Comparison of ENCODE assay signal across 18 cellular contexts in the genomic region with DNA sequence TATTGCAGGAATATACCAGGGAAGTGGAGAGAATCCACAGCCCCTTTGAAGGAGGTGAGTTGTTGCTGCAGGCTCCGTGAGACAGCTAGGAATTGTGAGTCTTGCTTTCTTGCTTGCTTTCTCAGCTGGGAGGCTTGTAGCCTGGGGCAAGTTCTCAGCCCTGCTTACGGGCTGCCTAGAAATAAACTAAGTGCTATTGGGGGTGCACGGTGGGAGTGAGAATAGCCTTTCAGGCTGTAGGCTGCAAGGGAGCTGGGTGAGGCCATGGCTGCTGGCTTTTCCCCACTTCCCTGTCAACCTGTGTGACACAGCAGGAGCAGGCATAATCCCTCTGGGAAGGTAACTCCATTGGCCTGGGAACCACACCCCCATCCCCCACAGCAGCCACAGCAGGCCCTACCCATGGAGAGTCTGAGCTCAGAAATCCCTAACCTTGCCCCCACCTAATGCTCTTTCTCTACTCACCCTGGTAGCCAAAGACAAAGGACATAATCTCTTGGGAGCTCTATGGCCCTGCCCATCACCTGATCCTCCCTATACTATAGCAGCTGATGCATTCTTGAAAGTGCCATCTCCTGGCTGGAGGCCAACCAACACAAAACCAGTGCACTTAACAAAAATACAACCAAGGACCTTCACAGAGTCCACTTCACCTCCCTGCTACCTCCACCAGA.
DNase-seq lines count a peak whose midpoint lies in the region; ATAC-seq and TF ChIP-seq lines count a peak whose summit lies in the region.
"Had no signal": no experiment of that assay in that cellular context is flagged by ENCODE, and none has a peak within 500 bp of the region (broad histone marks: within the 10 kb centered on the region; RNA-seq: fewer than 3 reads in every experiment).

No MANE protein-coding gene starts in this region.

- H3K4me3 ChIP-seq in WERI-Rb-1 (ENCODE audit: low read depth, low read length) (no peak overlapping the region), gastrocnemius medialis (no peak overlapping the region)
- H3K4me3 ChIP-seq: K562, MG63 had no signal

- peaks cover 7% of the 10 kb centered on the region for H3K36me3 Mint-ChIP-seq in neural crest cell (ENCODE audit: low read depth)

- no peak for TF ChIP-seq CTCF in WERI-Rb-1 (IDR thresholded peaks at IDR 0.05; ENCODE audit: low read depth, low read length)
- TF ChIP-seq CTCF in neural crest cell (conservative IDR thresholded peaks at IDR 0.05): no peak
- no peak for TF ChIP-seq CTCF in gastrocnemius medialis (IDR thresholded peaks at IDR 0.05 in 4 of 5, conservative IDR thresholded peaks at IDR 0.05 in 1 of 5)

- ATAC-seq in HG02642 (IDR thresholded peaks at IDR 0.05; ENCODE audit: poor library complexity, unreplicated experiment): no peak
- no peak for ATAC-seq in GM21786 (IDR thresholded peaks at IDR 0.05; ENCODE audit: unreplicated experiment)
- no peak for ATAC-seq in gastrocnemius medialis
- ATAC-seq: K562, SK-N-SH treated with all-trans-retinoic acid at 6 μM for 48 hours had no signal

- H3K4me1 Mint-ChIP-seq in neural crest cell: peaks cover 15% of the 10 kb centered on the region

- in situ Hi-C loops in gastrocnemius medialis (cut with MboI; ENCODE audit: low sequenced_read_pairs in 4 of 4): no loop called here

- peaks cover 24% of the 10 kb centered on the region for H3K9me3 Mint-ChIP-seq in neural crest cell

- H3K27ac ChIP-seq in WERI-Rb-1 (no peak overlapping the region), gastrocnemius medialis (no peak overlapping the region)

- DNase-seq in NCI-H187 (lab: John Stamatoyannopoulos, UW) (peak; percentile 59 to 65), WERI-Rb-1 (peak; percentile 62), neural crest cell (ENCODE audit: low read depth, low spot score) (no peak), gastrocnemius medialis (no peak)
- DNase-seq: BE2C; DMS79 treated with DMSO at 0.1 percent for 48 hours; MG63; NCI-H1694 treated with DMSO at 0.1 percent for 48 hours; NCI-H2171; NCI-H446; NCI-H526; NK-92 treated with Interleukin-12 subunit alpha and Interleukin-12 subunit beta, amount 100 ng/mL, for 24 hours; SIG-M5 had no signal

- no peak for TF ChIP-seq POLR2A in gastrocnemius medialis (IDR thresholded peaks at IDR 0.05)

- no peaks in the 10 kb centered on the region for H3K27me3 Mint-ChIP-seq in neural crest cell (ENCODE audit: low read depth)

- H3K9me3 ChIP-seq in ES-I3 (ENCODE audit: control insufficient read depth, insufficient read depth, low read length) (no peaks in the 10 kb centered on the region), WERI-Rb-1 (ENCODE audit: severe bottlenecking) (no peaks in the 10 kb centered on the region), gastrocnemius medialis (no peaks in the 10 kb centered on the region)
- H3K9me3 ChIP-seq: BE2C, MG63 had no signal

- H3K27ac Mint-ChIP-seq in neural crest cell (ENCODE audit: unreplicated experiment): peak overlapping the region; percentile 64

- intact Hi-C loops in gastrocnemius medialis (cut with DNase I; ENCODE audit: low total_unique reads): no loop called here

- H3K4me1 ChIP-seq in ES-I3 (ENCODE audit: insufficient read depth, low read length) (peaks cover 5% of the 10 kb centered on the region; the same call in 1 of the 2 replicates), gastrocnemius medialis (no peaks in the 10 kb centered on the region)
- H3K4me1 ChIP-seq: BE2C had no signal

- H3K36me3 ChIP-seq in ES-I3 (ENCODE audit: insufficient read depth, low read length): no peaks in the 10 kb centered on the region
- H3K36me3 ChIP-seq in WERI-Rb-1: no peaks in the 10 kb centered on the region
- H3K36me3 ChIP-seq in gastrocnemius medialis: no peaks in the 10 kb centered on the region
- H3K36me3 ChIP-seq: BE2C, MG63 had no signal

- H3K27me3 ChIP-seq in WERI-Rb-1 (ENCODE audit: insufficient read depth, low read depth, severe bottlenecking) (no peaks in the 10 kb centered on the region), gastrocnemius medialis (no peaks in the 10 kb centered on the region)
- H3K27me3 ChIP-seq: BE2C, MG63 had no signal

- peak overlapping the region; percentile 27; the same call in 1 of the 2 replicates for H3K9ac ChIP-seq in ES-I3 (ENCODE audit: low read depth, low read length)

- no peak overlapping the region for H3K4me3 Mint-ChIP-seq in neural crest cell

Comparison
In these comparisons a context has a peak if more than half of its experiments do, and no peak if none do; other contexts are left out.
1. DNase-seq: peak in NCI-H187 (2 of 2) and WERI-Rb-1 (single experiment); none in neural crest cell (single experiment) and gastrocnemius medialis (0 of 2).